Comparison of ENCODE assay signal across 13 cellular contexts in the genomic region with DNA sequence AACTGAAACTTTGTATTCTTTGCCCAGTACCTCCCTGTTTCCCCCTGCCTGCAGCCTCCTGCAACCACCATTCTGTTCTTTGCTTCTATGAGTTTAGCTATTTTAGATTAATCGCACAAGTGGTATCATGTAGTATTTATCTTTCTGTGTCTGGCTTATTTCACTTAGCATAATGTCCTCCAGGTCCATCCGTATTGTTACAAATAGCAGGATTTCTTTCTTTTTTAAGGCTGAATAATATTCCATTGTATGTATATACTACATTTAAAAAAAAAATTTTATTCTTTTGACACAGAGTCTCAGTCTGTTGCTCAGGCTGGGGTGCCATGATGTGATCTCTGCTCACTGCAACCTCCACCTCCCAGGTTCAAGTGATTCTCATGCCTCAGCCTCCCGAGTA. TPM values are rescaled to one million over a fixed set of nuclear protein-coding genes. Genes with fewer than 3 reads are reported as not detected.
DNase-seq lines count a peak whose midpoint lies in the region; ATAC-seq and TF ChIP-seq lines count a peak whose summit lies in the region.
"Had no signal": no experiment of that assay in that cellular context is flagged by ENCODE, and none has a peak within 500 bp of the region (broad histone marks: within the 10 kb centered on the region; RNA-seq: fewer than 3 reads in every experiment).

No MANE protein-coding gene starts in this region.

- H3K9ac ChIP-seq in endodermal cell (ENCODE audit: extremely low read depth, low read length, poor library complexity, severe bottlenecking) = no peak overlapping the region
- H3K9ac ChIP-seq: BLaER1, GM23248 had no signal

- no peak overlapping the region for H3K4me3 Mint-ChIP-seq in activated T-cell treated with anti-CD3 and anti-CD28 coated beads, Interleukin-2, amount 50 U/mL, for 72 hours
- no peak overlapping the region for H3K4me3 Mint-ChIP-seq in endodermal cell

- no peak for DNase-seq in activated T-cell treated with anti-CD3 and anti-CD28 coated beads, Interleukin-2, amount 50 U/mL, for 72 hours
- no peak for DNase-seq in activated T-cell treated with anti-CD3 and anti-CD28 coated beads, Interleukin-2, amount 50 U/mL, for 1 hour
- DNase-seq in endodermal cell (no peak), NCI-H146 (lab: John Stamatoyannopoulos, UW) (no peak), H4 (ENCODE audit: low spot score) (no peak)
- DNase-seq: 8988T, AML-193, DMS53, GM23248, H7 had no signal

- H3K27me3 Mint-ChIP-seq in activated T-cell treated with anti-CD3 and anti-CD28 coated beads, Interleukin-2, amount 50 U/mL, for 72 hours (ENCODE audit: low read depth) = no peaks in the 10 kb centered on the region
- peaks cover 3% of the 10 kb centered on the region for H3K27me3 Mint-ChIP-seq in endodermal cell (ENCODE audit: insufficient read depth)

- peaks cover 37% of the 10 kb centered on the region for H3K4me1 Mint-ChIP-seq in activated T-cell treated with anti-CD3 and anti-CD28 coated beads, Interleukin-2, amount 50 U/mL, for 72 hours (ENCODE audit: low read depth)
- peaks cover 8% of the 10 kb centered on the region for H3K4me1 Mint-ChIP-seq in endodermal cell

- H3K9me3 Mint-ChIP-seq in activated T-cell treated with anti-CD3 and anti-CD28 coated beads, Interleukin-2, amount 50 U/mL, for 72 hours = no peaks in the 10 kb centered on the region
- H3K9me3 Mint-ChIP-seq in endodermal cell = no peaks in the 10 kb centered on the region

- no peak for ATAC-seq in activated T-cell treated with anti-CD3 and anti-CD28 coated beads, Interleukin-2, amount 50 U/mL, for 72 hours (replicated peaks in 1 of 2)
- ATAC-seq in GM21717 (IDR thresholded peaks at IDR 0.05; ENCODE audit: unreplicated experiment) = no peak

- peak; percentile 18 for TF ChIP-seq CTCF in endodermal cell (conservative IDR thresholded peaks at IDR 0.05)

- H3K27me3 ChIP-seq in endodermal cell (ENCODE audit: control insufficient read depth, insufficient read depth, low read length, poor library complexity, severe bottlenecking) = no peaks in the 10 kb centered on the region
- H3K27me3 ChIP-seq: BLaER1 had no signal

- H3K4me3 ChIP-seq in endodermal cell (ENCODE audit: low read length) = no peak overlapping the region
- H3K4me3 ChIP-seq: BLaER1, GM23248 had no signal

- 94 to 100% methylated on average over 1 to 2 of the region's 3 CpGs for WGBS in endodermal cell (ENCODE audit: insufficient coverage in 1 of 2, insufficient read length in 1 of 2), 2 experiments

- peak overlapping the region; percentile 97 for H3K27ac ChIP-seq in KOPT-K1 (ENCODE audit: low read depth, low read length, poor library complexity, severe bottlenecking)
- H3K27ac ChIP-seq in endodermal cell (ENCODE audit: low read depth, low read length) = no peak overlapping the region
- H3K27ac ChIP-seq: BLaER1, GM23248 had no signal

- peaks cover 0 to 2% of the 10 kb centered on the region in 2 donors for H3K36me3 Mint-ChIP-seq in activated T-cell treated with anti-CD3 and anti-CD28 coated beads, Interleukin-2, amount 50 U/mL, for 72 hours (ENCODE audit: insufficient read depth in 2 of 2)
- no peaks in the 10 kb centered on the region for H3K36me3 Mint-ChIP-seq in endodermal cell (ENCODE audit: low read depth)

- H3K9me3 ChIP-seq in KOPT-K1 (ENCODE audit: insufficient read depth, low read length, poor library complexity, severe bottlenecking) = no peaks in the 10 kb centered on the region
- no peaks in the 10 kb centered on the region for H3K9me3 ChIP-seq in endodermal cell (ENCODE audit: control insufficient read depth, low read length)
- H3K9me3 ChIP-seq: BLaER1 had no signal

- no peaks in the 10 kb centered on the region for H3K4me1 ChIP-seq in endodermal cell (ENCODE audit: control insufficient read depth, insufficient read depth, low read length)

- H3K36me3 ChIP-seq in KOPT-K1 (ENCODE audit: insufficient read depth, low read length) (peaks cover 35% of the 10 kb centered on the region), endodermal cell (ENCODE audit: control insufficient read depth, insufficient read depth, low read length) (no peaks in the 10 kb centered on the region)

- peak overlapping the region; percentile 52 for H3K27ac Mint-ChIP-seq in activated T-cell treated with anti-CD3 and anti-CD28 coated beads, Interleukin-2, amount 50 U/mL, for 72 hours
- H3K27ac Mint-ChIP-seq in endodermal cell = no peak overlapping the region

RNA-seq across cellular contexts. Expression of gene C6orf89, which starts 4.5 kb away (rescaled TPM):
- total RNA-seq in activated T-cell treated with anti-CD3 and anti-CD28 coated beads, Interleukin-2, amount 50 U/mL, for 72 hours = 10 to 100 TPM; 53.1 to 54.6 TPM
- total RNA-seq in endodermal cell = 10 to 100 TPM; 13.9 to 16.8 TPM
- 22.7 TPM for polyA plus RNA-seq in endodermal cell (2013, experiment 1 of 2)
- polyA plus RNA-seq in endodermal cell (2013, experiment 2 of 2) = 19.5 TPM
- 34.2 and 39.6 TPM in 2 replicates for total RNA-seq in H4 (2014; rRNA removed; shearing (Covaris generic))

RNA-seq across cellular contexts. Expression of gene PPIL1, which starts 15.7 kb away (rescaled TPM):
- 10 to 100 TPM; 32.6 to 43.0 TPM for total RNA-seq in activated T-cell treated with anti-CD3 and anti-CD28 coated beads, Interleukin-2, amount 50 U/mL, for 72 hours
- 10 to 100 TPM; 36.7 to 53.3 TPM for total RNA-seq in endodermal cell
- 68.5 TPM for polyA plus RNA-seq in endodermal cell (2013, experiment 1 of 2)
- polyA plus RNA-seq in endodermal cell (2013, experiment 2 of 2) = 66.8 TPM
- total RNA-seq in H4 (2014; rRNA removed; shearing (Covaris generic)) = 76.8 and 78.3 TPM in 2 replicates

RNA-seq across cellular contexts. Expression of gene CPNE5, which starts 51.0 kb away (rescaled TPM):
- total RNA-seq in activated T-cell treated with anti-CD3 and anti-CD28 coated beads, Interleukin-2, amount 50 U/mL, for 72 hours = 1 to 10 TPM in 1 of 2 donors, under 1 TPM in 1; 0.48 to 2.6 TPM
- under 1 TPM; 0.26 to 0.42 TPM for total RNA-seq in endodermal cell
- 1.4 TPM for polyA plus RNA-seq in endodermal cell (2013, experiment 1 of 2)
- 1.6 TPM for polyA plus RNA-seq in endodermal cell (2013, experiment 2 of 2)
- total RNA-seq in H4 (2014; rRNA removed; shearing (Covaris generic)) = not detected in 2 replicates
- total RNA-seq: GM23248 had no signal
